1 cellular context compared by ENCODE assay signal in genomic region chr12:54296393-54297121, GRCh38.
A peak's percentile ranks its signal among the peaks of the same experiment; 100 is the strongest.
TF ChIP-seq lines count a peak whose summit lies in the region.

No MANE protein-coding gene starts in this region.

TF ChIP-seq in K562, 482 proteins besides CTCF, POLR2A, EP300 and RAD21 (continued from another document and continues in another):
- TF ChIP-seq ZMIZ1 (IDR thresholded peaks at IDR 0.05; ENCODE audit: low read depth in 2 of 2, low read length in 2 of 2) (no peak), ZNF354B (CRISPR knock-in tag; IDR thresholded peaks at IDR 0.05) (no peak), BCLAF1 (IDR thresholded peaks at IDR 0.05; ENCODE audit: borderline replicate concordance in 1 of 2, control insufficient read depth in 1 of 2, low read depth in 2 of 2, low read length in 1 of 2) (no peak), ID3 (CRISPR knock-in tag; IDR thresholded peaks at IDR 0.05) (no peak), ID3 (tag; IDR thresholded peaks at IDR 0.05) (0 out of 2 replicates have a peak, but pooled peaks have one; percentile 47), MAFK (IDR thresholded peaks at IDR 0.05; ENCODE audit: low read length) (peak; percentile 40; the same call in 1 of the 2 replicates), ZNF184 (CRISPR knock-in tag; IDR thresholded peaks at IDR 0.05) (no peak), ZBTB2 (IDR thresholded peaks at IDR 0.05) (peak; percentile 55; the same call in 1 of the 2 replicates), HBP1 (CRISPR knock-in tag; IDR thresholded peaks at IDR 0.05) (no peak), E4F1 (CRISPR knock-in tag; IDR thresholded peaks at IDR 0.05; ENCODE audit: borderline replicate concordance) (no peak), AFF4 (CRISPR knock-in tag; IDR thresholded peaks at IDR 0.05) (no peak), ESRRA (IDR thresholded peaks at IDR 0.05; ENCODE audit: borderline replicate concordance, low read depth) (peak; percentile 67), PHF21A (IDR thresholded peaks at IDR 0.05; ENCODE audit: borderline replicate concordance, low read depth) (no peak), ATF3 (IDR thresholded peaks at IDR 0.05) (no peak), ATF3 (CRISPR knock-in tag; conservative IDR thresholded peaks at IDR 0.05) (no peak), NR1H2 (CRISPR knock-in tag; IDR thresholded peaks at IDR 0.05) (0 out of 2 replicates have a peak, but pooled peaks have one; percentile 57), SAFB2 (IDR thresholded peaks at IDR 0.05; ENCODE audit: borderline replicate concordance, low read depth, low read length, severe bottlenecking) (no peak), ZNF224 (CRISPR knock-in tag; IDR thresholded peaks at IDR 0.05) (no peak), SIRT6 (IDR thresholded peaks at IDR 0.05; ENCODE audit: low read depth, low read length) (no peak), BRF2 (IDR thresholded peaks at IDR 0.05; ENCODE audit: borderline replicate concordance, insufficient read depth, insufficient read length) (no peak), NBN (IDR thresholded peaks at IDR 0.05; ENCODE audit: low read depth) (peak; percentile 68), MCM2 (IDR thresholded peaks at IDR 0.05; ENCODE audit: low read depth) (no peak), POLR2AphosphoS5 (IDR thresholded peaks at IDR 0.05; ENCODE audit: control insufficient read depth, insufficient read depth, low read depth, low read length) (no peak), GTF2E2 (tag; IDR thresholded peaks at IDR 0.05) (no peak), JUND (IDR thresholded peaks at IDR 0.05; ENCODE audit: borderline replicate concordance, low read depth, low read length) (no peak), JUND (tag; IDR thresholded peaks at IDR 0.05; ENCODE audit: borderline replicate concordance, low read depth, low read length) (peak; percentile 36; the same call in 1 of the 3 replicates), CC2D1A (IDR thresholded peaks at IDR 0.05) (peak; percentile 48; the same call in 1 of the 2 replicates), PREB (CRISPR knock-in tag; IDR thresholded peaks at IDR 0.05) (no peak), BMI1 (IDR thresholded peaks at IDR 0.05; ENCODE audit: low read length) (no peak), KLF16 (IDR thresholded peaks at IDR 0.05) (0 out of 2 replicates have a peak, but pooled peaks have one; percentile 43), ARNT (IDR thresholded peaks at IDR 0.05) (peak; percentile 11 to 35; a peak in 1 of 4 replicates), EGR1 (conservative IDR thresholded peaks at IDR 0.05) (0 out of 2 replicates have a peak, but pooled peaks have one; percentile 14), ZKSCAN8 (CRISPR knock-in tag; IDR thresholded peaks at IDR 0.05) (peak; percentile 10; the same call in 1 of the 2 replicates), DPF2 (IDR thresholded peaks at IDR 0.05) (peak; percentile 57; the same call in 1 of the 2 replicates), EP400 (IDR thresholded peaks at IDR 0.05) (no peak), YY1 (IDR thresholded peaks at IDR 0.05; ENCODE audit: borderline replicate concordance in 1 of 3, control insufficient read depth in 1 of 3, extremely low read depth in 1 of 3, insufficient read depth in 3 of 3, insufficient read length in 1 of 3, insufficient replicate concordance in 2 of 3, low read depth in 1 of 3, low read length in 2 of 3) (no peak), CSDE1 (IDR thresholded peaks at IDR 0.05) (no peak), COPS2 (conservative IDR thresholded peaks at IDR 0.05) (no peak), TAF15 (IDR thresholded peaks at IDR 0.05; ENCODE audit: low read depth, low read length) (no peak), SREBF2 (CRISPR knock-in tag; IDR thresholded peaks at IDR 0.05) (no peak)
